In genomic region chr12:23542187-23542586, GRCh38 we compare ENCODE assay signal across 1 cellular context.
A peak's percentile ranks its signal among the peaks of the same experiment; 100 is the strongest.
TF ChIP-seq lines count a peak whose summit lies in the region.

No MANE protein-coding gene starts in this region.

TF ChIP-seq in K562, 482 proteins besides CTCF, POLR2A, EP300 and RAD21 (continued from another document):
- TF ChIP-seq, protein P1, sequence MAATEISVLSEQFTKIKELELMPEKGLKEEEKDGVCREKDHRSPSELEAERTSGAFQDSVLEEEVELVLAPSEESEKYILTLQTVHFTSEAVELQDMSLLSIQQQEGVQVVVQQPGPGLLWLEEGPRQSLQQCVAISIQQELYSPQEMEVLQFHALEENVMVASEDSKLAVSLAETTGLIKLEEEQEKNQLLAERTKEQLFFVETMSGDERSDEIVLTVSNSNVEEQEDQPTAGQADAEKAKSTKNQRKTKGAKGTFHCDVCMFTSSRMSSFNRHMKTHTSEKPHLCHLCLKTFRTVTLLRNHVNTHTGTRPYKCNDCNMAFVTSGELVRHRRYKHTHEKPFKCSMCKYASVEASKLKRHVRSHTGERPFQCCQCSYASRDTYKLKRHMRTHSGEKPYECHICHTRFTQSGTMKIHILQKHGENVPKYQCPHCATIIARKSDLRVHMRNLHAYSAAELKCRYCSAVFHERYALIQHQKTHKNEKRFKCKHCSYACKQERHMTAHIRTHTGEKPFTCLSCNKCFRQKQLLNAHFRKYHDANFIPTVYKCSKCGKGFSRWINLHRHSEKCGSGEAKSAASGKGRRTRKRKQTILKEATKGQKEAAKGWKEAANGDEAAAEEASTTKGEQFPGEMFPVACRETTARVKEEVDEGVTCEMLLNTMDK (IDR thresholded peaks at IDR 0.05; ENCODE audit: borderline replicate concordance, insufficient read depth, low read depth, low read length, poor library complexity, severe bottlenecking): no peak
- TF ChIP-seq SRSF1 (IDR thresholded peaks at IDR 0.05; ENCODE audit: low read depth, low read length) (no peak), LEF1 (IDR thresholded peaks at IDR 0.05) (no peak), PTBP1 (IDR thresholded peaks at IDR 0.05; ENCODE audit: low read depth, low read length) (no peak), MECOM (CRISPR knock-in tag; IDR thresholded peaks at IDR 0.05) (peak; percentile 83; the same call in 1 of the 2 replicates), ETV5 (CRISPR knock-in tag; IDR thresholded peaks at IDR 0.05; ENCODE audit: low read depth) (no peak), TEAD4 (IDR thresholded peaks at IDR 0.05; ENCODE audit: low read length) (no peak), TEAD4 (CRISPR knock-in tag; IDR thresholded peaks at IDR 0.05; ENCODE audit: borderline replicate concordance) (no peak), THAP12 (CRISPR knock-in tag; IDR thresholded peaks at IDR 0.05) (no peak), NCOA6 (IDR thresholded peaks at IDR 0.05) (no peak), NFE2 (IDR thresholded peaks at IDR 0.05; ENCODE audit: low read depth) (peak; percentile 30; the same call in 1 of the 2 replicates), SPI1 (IDR thresholded peaks at IDR 0.05; ENCODE audit: borderline replicate concordance, low read depth, low read length) (no peak), SNAPC5 (CRISPR knock-in tag; IDR thresholded peaks at IDR 0.05) (no peak), ZNF239 (CRISPR knock-in tag; IDR thresholded peaks at IDR 0.05) (no peak), ARID2 (IDR thresholded peaks at IDR 0.05) (no peak), ZNF253 (CRISPR knock-in tag; conservative IDR thresholded peaks at IDR 0.05) (no peak), HNRNPL (IDR thresholded peaks at IDR 0.05; ENCODE audit: low read depth, low read length) (no peak), ZNF24 (IDR thresholded peaks at IDR 0.05) (no peak), MEF2D (tag; conservative IDR thresholded peaks at IDR 0.05; ENCODE audit: low read depth) (0 out of 2 replicates have a peak, but pooled peaks have one; percentile 27), ZNF583 (CRISPR knock-in tag; IDR thresholded peaks at IDR 0.05) (no peak), ZNF717 (CRISPR knock-in tag; IDR thresholded peaks at IDR 0.05) (no peak), MEIS2 (IDR thresholded peaks at IDR 0.05; ENCODE audit: partially characterized antibody) (peak; percentile 89)
- TF ChIP-seq, protein P2, sequence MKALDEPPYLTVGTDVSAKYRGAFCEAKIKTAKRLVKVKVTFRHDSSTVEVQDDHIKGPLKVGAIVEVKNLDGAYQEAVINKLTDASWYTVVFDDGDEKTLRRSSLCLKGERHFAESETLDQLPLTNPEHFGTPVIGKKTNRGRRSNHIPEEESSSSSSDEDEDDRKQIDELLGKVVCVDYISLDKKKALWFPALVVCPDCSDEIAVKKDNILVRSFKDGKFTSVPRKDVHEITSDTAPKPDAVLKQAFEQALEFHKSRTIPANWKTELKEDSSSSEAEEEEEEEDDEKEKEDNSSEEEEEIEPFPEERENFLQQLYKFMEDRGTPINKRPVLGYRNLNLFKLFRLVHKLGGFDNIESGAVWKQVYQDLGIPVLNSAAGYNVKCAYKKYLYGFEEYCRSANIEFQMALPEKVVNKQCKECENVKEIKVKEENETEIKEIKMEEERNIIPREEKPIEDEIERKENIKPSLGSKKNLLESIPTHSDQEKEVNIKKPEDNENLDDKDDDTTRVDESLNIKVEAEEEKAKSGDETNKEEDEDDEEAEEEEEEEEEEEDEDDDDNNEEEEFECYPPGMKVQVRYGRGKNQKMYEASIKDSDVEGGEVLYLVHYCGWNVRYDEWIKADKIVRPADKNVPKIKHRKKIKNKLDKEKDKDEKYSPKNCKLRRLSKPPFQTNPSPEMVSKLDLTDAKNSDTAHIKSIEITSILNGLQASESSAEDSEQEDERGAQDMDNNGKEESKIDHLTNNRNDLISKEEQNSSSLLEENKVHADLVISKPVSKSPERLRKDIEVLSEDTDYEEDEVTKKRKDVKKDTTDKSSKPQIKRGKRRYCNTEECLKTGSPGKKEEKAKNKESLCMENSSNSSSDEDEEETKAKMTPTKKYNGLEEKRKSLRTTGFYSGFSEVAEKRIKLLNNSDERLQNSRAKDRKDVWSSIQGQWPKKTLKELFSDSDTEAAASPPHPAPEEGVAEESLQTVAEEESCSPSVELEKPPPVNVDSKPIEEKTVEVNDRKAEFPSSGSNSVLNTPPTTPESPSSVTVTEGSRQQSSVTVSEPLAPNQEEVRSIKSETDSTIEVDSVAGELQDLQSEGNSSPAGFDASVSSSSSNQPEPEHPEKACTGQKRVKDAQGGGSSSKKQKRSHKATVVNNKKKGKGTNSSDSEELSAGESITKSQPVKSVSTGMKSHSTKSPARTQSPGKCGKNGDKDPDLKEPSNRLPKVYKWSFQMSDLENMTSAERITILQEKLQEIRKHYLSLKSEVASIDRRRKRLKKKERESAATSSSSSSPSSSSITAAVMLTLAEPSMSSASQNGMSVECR (CRISPR knock-in tag; IDR thresholded peaks at IDR 0.05): no peak
- TF ChIP-seq, protein P3, sequence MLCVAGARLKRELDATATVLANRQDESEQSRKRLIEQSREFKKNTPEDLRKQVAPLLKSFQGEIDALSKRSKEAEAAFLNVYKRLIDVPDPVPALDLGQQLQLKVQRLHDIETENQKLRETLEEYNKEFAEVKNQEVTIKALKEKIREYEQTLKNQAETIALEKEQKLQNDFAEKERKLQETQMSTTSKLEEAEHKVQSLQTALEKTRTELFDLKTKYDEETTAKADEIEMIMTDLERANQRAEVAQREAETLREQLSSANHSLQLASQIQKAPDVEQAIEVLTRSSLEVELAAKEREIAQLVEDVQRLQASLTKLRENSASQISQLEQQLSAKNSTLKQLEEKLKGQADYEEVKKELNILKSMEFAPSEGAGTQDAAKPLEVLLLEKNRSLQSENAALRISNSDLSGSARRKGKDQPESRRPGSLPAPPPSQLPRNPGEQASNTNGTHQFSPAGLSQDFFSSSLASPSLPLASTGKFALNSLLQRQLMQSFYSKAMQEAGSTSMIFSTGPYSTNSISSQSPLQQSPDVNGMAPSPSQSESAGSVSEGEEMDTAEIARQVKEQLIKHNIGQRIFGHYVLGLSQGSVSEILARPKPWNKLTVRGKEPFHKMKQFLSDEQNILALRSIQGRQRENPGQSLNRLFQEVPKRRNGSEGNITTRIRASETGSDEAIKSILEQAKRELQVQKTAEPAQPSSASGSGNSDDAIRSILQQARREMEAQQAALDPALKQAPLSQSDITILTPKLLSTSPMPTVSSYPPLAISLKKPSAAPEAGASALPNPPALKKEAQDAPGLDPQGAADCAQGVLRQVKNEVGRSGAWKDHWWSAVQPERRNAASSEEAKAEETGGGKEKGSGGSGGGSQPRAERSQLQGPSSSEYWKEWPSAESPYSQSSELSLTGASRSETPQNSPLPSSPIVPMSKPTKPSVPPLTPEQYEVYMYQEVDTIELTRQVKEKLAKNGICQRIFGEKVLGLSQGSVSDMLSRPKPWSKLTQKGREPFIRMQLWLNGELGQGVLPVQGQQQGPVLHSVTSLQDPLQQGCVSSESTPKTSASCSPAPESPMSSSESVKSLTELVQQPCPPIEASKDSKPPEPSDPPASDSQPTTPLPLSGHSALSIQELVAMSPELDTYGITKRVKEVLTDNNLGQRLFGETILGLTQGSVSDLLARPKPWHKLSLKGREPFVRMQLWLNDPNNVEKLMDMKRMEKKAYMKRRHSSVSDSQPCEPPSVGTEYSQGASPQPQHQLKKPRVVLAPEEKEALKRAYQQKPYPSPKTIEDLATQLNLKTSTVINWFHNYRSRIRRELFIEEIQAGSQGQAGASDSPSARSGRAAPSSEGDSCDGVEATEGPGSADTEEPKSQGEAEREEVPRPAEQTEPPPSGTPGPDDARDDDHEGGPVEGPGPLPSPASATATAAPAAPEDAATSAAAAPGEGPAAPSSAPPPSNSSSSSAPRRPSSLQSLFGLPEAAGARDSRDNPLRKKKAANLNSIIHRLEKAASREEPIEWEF (CRISPR knock-in tag; IDR thresholded peaks at IDR 0.05): no peak
- TF ChIP-seq, protein P4, sequence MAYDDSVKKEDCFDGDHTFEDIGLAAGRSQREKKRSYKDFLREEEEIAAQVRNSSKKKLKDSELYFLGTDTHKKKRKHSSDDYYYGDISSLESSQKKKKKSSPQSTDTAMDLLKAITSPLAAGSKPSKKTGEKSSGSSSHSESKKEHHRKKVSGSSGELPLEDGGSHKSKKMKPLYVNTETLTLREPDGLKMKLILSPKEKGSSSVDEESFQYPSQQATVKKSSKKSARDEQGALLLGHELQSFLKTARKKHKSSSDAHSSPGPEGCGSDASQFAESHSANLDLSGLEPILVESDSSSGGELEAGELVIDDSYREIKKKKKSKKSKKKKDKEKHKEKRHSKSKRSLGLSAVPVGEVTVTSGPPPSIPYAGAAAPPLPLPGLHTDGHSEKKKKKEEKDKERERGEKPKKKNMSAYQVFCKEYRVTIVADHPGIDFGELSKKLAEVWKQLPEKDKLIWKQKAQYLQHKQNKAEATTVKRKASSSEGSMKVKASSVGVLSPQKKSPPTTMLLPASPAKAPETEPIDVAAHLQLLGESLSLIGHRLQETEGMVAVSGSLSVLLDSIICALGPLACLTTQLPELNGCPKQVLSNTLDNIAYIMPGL (CRISPR knock-in tag; IDR thresholded peaks at IDR 0.05): no peak
TF ChIP-seq in K562: peak in this region for 8.
